8 cellular contexts compared by ENCODE assay signal in genomic region chr7:120988591-120989299, GRCh38. TPM values are rescaled to one million over a fixed set of nuclear protein-coding genes. Genes with fewer than 3 reads are reported as not detected.
DNase-seq lines count a peak whose midpoint lies in the region; ATAC-seq and TF ChIP-seq lines count a peak whose summit lies in the region.

Gene CPED1 (plus strand): TSS chr7:120988711. CDS start chr7:120989622, 911 bp downstream.

- peak within 1 kb of the TSS in 1 of 9 donors; percentile 10 for H3K27ac Mint-ChIP-seq in naive thymus-derived CD4-positive, alpha-beta T cell

- no peaks in the 10 kb centered on the region for H3K36me3 ChIP-seq in naive thymus-derived CD4-positive, alpha-beta T cell (ENCODE audit: control insufficient read depth in 2 of 3, insufficient read depth in 3 of 3, low read length in 3 of 3)
- no peaks in the 10 kb centered on the region for H3K36me3 ChIP-seq in thoracic aorta

- H3K27me3 ChIP-seq in naive thymus-derived CD4-positive, alpha-beta T cell (ENCODE audit: control insufficient read depth in 2 of 2, insufficient read depth in 2 of 2, low read length in 2 of 2), result peaks cover 14 to 23% of the 10 kb centered on the region in 2 donors
- no peaks in the 10 kb centered on the region for H3K27me3 ChIP-seq in thoracic aorta (replicated peaks; ENCODE audit: insufficient read depth)

- DNase-seq in NCI-H82 (lab: John Stamatoyannopoulos, UW) (peak; percentile 65), NCI-H82 treated with DMSO at 0.1 percent for 48 hours (lab: John Stamatoyannopoulos, UW; ENCODE audit: unreplicated experiment) (no peak), NCI-H460 (ENCODE audit: extremely low read depth, low read depth) (peak; percentile 47), fibroblast of the conjunctiva (ENCODE audit: low read depth) (peak; percentile 73), thoracic aorta (ENCODE audit: low spot score) (peak; percentile 43)
- DNase-seq in activated T-helper 9 cell treated with anti-CD3 and anti-CD28 coated beads, Interleukin-2, amount 50 U/mL, for 16 hours (ENCODE audit: low read depth), result peak; percentile 10
- peak in 8 of 9 donors; percentile 8 to 50 (median 15) for DNase-seq in naive thymus-derived CD4-positive, alpha-beta T cell

- peak within 1 kb of the TSS; percentile 33 for H3K4me3 ChIP-seq in naive thymus-derived CD4-positive, alpha-beta T cell (ENCODE audit: low read length)
- peak within 1 kb of the TSS; percentile 77 for H3K4me3 ChIP-seq in thoracic aorta

- TF ChIP-seq CTCF in thoracic aorta (IDR thresholded peaks at IDR 0.05), result no peak

- no peaks in the 10 kb centered on the region for H3K9me3 ChIP-seq in naive thymus-derived CD4-positive, alpha-beta T cell (ENCODE audit: control insufficient read depth in 2 of 3, low read length in 3 of 3)
- no peaks in the 10 kb centered on the region for H3K9me3 ChIP-seq in thoracic aorta

- intact Hi-C loops in naive thymus-derived CD4-positive, alpha-beta T cell (cut with micrococcal nuclease), result loop anchor here (1.0 to 10.0 kb wide), 6 partner anchors 131 to 1006 kb away; partner anchors contain the start of genes FAM3C (in 1 of the 2) and TSPAN12 (in 1 of the 2)

- H3K27me3 Mint-ChIP-seq in naive thymus-derived CD4-positive, alpha-beta T cell, result peaks cover 46 to 66% (median 56%) of the 10 kb centered on the region in 5 donors

- POLR2A ChIA-PET in naive thymus-derived CD4-positive, alpha-beta T cell (lab: Charles Lee), result interaction anchor here (1.3 kb wide), 1 partner anchor 14 kb away, joined by 5 read pairs; no protein-coding TSS in a partner anchor

- CTCF ChIA-PET in naive thymus-derived CD4-positive, alpha-beta T cell (lab: Charles Lee), result interaction anchor here (0.6 to 7.2 kb wide), 8 partner anchors 11 to 220 kb away, joined by 3 to 69 read pairs (median 4); no protein-coding TSS in a partner anchor

- H3K9me3 Mint-ChIP-seq in naive thymus-derived CD4-positive, alpha-beta T cell, result no peaks in the 10 kb centered on the region

- peak within 1 kb of the TSS; percentile 68 to 83 (median 80) for H3K4me3 Mint-ChIP-seq in naive thymus-derived CD4-positive, alpha-beta T cell

- no peaks in the 10 kb centered on the region for H3K36me3 Mint-ChIP-seq in naive thymus-derived CD4-positive, alpha-beta T cell

- peaks cover 7 to 24% (median 21%) of the 10 kb centered on the region in 7 donors for H3K4me1 Mint-ChIP-seq in naive thymus-derived CD4-positive, alpha-beta T cell

- H3K27ac ChIP-seq in naive thymus-derived CD4-positive, alpha-beta T cell (ENCODE audit: low read depth, low read length), result no peak within 1 kb of the TSS
- peak within 1 kb of the TSS; percentile 83 to 85 for H3K27ac ChIP-seq in thoracic aorta

- peaks cover 12 to 14% of the 10 kb centered on the region in 2 donors for H3K4me1 ChIP-seq in naive thymus-derived CD4-positive, alpha-beta T cell (ENCODE audit: control insufficient read depth in 2 of 2, insufficient read depth in 2 of 2, low read length in 2 of 2)
- peaks cover 9 to 19% of the 10 kb centered on the region in 2 donors for H3K4me1 ChIP-seq in thoracic aorta (ENCODE audit: control insufficient read depth in 1 of 2, low read depth in 2 of 2)

- peak; percentile 41 for ATAC-seq in HG02852 (IDR thresholded peaks at IDR 0.05; ENCODE audit: unreplicated experiment)
- ATAC-seq in naive thymus-derived CD4-positive, alpha-beta T cell, result peak; percentile 49
- ATAC-seq in thoracic aorta (ENCODE audit: insufficient number of reproducible peaks, low FRiP score, low read depth), result peak; percentile 53

RNA-seq across cellular contexts. Expression of gene CPED1, which starts in this region (rescaled TPM):
- 14.8 and 17.0 TPM in 2 replicates for total RNA-seq in NCI-H460 (2014; rRNA removed; shearing (Covaris generic))
- 6.9 and 8.1 TPM in 2 replicates for polyA plus RNA-seq in NCI-H460 (2014; cell fraction: nucleus; rRNA removed)
- total RNA-seq in naive thymus-derived CD4-positive, alpha-beta T cell, result 1 to 10 TPM in 1 of 5 experiments, under 1 TPM in 4; 0.10 to 4.5 (median 0.40) TPM
- not detected for polyA plus RNA-seq in naive thymus-derived CD4-positive, alpha-beta T cell
- 100 to 1,000 TPM in 1 of 2 donors, 10 to 100 TPM in 1; 77.4 to 126 TPM for total RNA-seq in thoracic aorta
